22 cellular contexts compared by ENCODE assay signal in the genomic region with DNA sequence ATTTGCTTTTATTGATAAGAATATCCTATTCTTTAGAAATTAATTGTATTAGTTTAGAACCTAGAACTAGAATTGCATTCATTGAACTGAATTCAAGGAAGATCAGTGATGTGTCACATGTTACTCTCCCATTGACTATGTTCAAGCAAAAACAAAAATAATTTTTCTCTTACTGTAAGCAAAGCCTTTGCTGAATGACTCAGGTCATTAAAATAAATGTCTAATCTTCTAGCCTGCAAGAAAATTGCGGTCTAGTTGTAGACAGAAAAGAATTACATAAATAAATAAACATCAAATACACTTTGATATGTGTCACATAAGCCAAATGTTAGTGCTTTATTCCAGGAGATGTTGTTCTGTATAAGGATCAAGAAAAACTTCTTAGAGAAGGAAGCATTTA.
DNase-seq lines count a peak whose midpoint lies in the region; ATAC-seq and TF ChIP-seq lines count a peak whose summit lies in the region.
"Had no signal": no experiment of that assay in that cellular context is flagged by ENCODE, and none has a peak within 500 bp of the region (broad histone marks: within the 10 kb centered on the region; RNA-seq: fewer than 3 reads in every experiment).

No MANE protein-coding gene starts in this region.

- H3F3A ChIP-seq in GM23248 (ENCODE audit: insufficient read depth), result no peaks in the 10 kb centered on the region

- H2AFZ ChIP-seq in GM23248, result no peak overlapping the region
- H2AFZ ChIP-seq: hepatocyte had no signal

- H3K79me2 ChIP-seq in GM23248 (ENCODE audit: insufficient read depth), result no peaks in the 10 kb centered on the region
- H3K79me2 ChIP-seq: hepatocyte had no signal

- H3K36me3 Mint-ChIP-seq in activated T-helper 1 cell treated with anti-CD3 and anti-CD28 coated beads, Interleukin-12 subunit alpha, Interleukin-12 subunit beta, Interleukin-2, Interleukin-4 antibody, amounts not matched to agents 30 ng/mL and 10 ng/mL and 1 ng/mL, durations not matched to agents 14 hours and 24 hours and 36 hours (ENCODE audit: low read depth), result no peaks in the 10 kb centered on the region

- no peak overlapping the region for H3K4me2 ChIP-seq in GM23248 (ENCODE audit: unreplicated experiment)
- H3K4me2 ChIP-seq: hepatocyte had no signal

- H3K4me3 ChIP-seq in GM23248, result no peak overlapping the region
- H3K4me3 ChIP-seq in fibroblast of mammary gland (ENCODE audit: control insufficient read depth, low read depth, low read length), result no peak overlapping the region
- H3K4me3 ChIP-seq in retinal pigment epithelial cell (ENCODE audit: low read length), result no peak overlapping the region
- H3K4me3 ChIP-seq: hepatocyte, lung, pancreas, sigmoid colon, transverse colon had no signal

- H4K20me1 ChIP-seq in GM23248 (ENCODE audit: insufficient read depth), result no peaks in the 10 kb centered on the region

- H3K36me3 ChIP-seq in GM23248 (ENCODE audit: low read depth), result no peaks in the 10 kb centered on the region
- H3K36me3 ChIP-seq: pancreas, sigmoid colon, transverse colon had no signal

- WGBS in GM23248 (ENCODE audit: low coverage in 1 of 2, low lambda C conversion rate in 2 of 2, missing lambda C conversion rate in 2 of 2), 2 experiments, result 0% methylated on average over 1 of the region's 1 CpG

- no peaks in the 10 kb centered on the region for H3K27me3 ChIP-seq in GM23248 (replicated peaks; ENCODE audit: insufficient read depth)
- H3K27me3 ChIP-seq: hepatocyte, pancreas, sigmoid colon, transverse colon had no signal

- no peak overlapping the region for H3K4me3 Mint-ChIP-seq in activated T-helper 1 cell treated with anti-CD3 and anti-CD28 coated beads, Interleukin-12 subunit alpha, Interleukin-12 subunit beta, Interleukin-2, Interleukin-4 antibody, amounts not matched to agents 30 ng/mL and 10 ng/mL and 1 ng/mL, durations not matched to agents 14 hours and 24 hours and 36 hours
- H3K4me3 Mint-ChIP-seq: B cell had no signal

- DNase-seq in GM23248 (peak; percentile 36), SW480 (ENCODE audit: low spot score) (peak; percentile 11), fibroblast of mammary gland (ENCODE audit: low read depth) (peak; percentile 63), retinal pigment epithelial cell (ENCODE audit: low read depth) (peak; percentile 72), NCI-H524 treated with DMSO at 0.1 percent for 48 hours (lab: John Stamatoyannopoulos, UW) (no peak), substantia nigra (lab: John Stamatoyannopoulos, UW) (no peak)
- DNase-seq in activated T-helper 1 cell treated with anti-CD3 and anti-CD28 coated beads, Interleukin-12 subunit alpha, Interleukin-12 subunit beta, Interleukin-2, Interleukin-4 antibody, amounts not matched to agents 30 ng/mL and 10 ng/mL and 1 ng/mL, durations not matched to agents 14 hours and 24 hours and 36 hours (ENCODE audit: low spot score), result no peak
- DNase-seq: activated CD4-positive, alpha-beta T cell treated with anti-CD3 and anti-CD28 coated beads for 4 hours; caudate nucleus; islet precursor cell; KBM-7; NCI-H2029; pancreas; sigmoid colon; stimulated activated naive CD4-positive, alpha-beta T cell treated with Interleukin-2 at 50 U/mL for 16 hours; transverse colon had no signal

- H3K9ac ChIP-seq in GM23248, result no peak overlapping the region

- intact Hi-C loops in activated T-helper 1 cell treated with anti-CD3 and anti-CD28 coated beads, Interleukin-12 subunit alpha, Interleukin-12 subunit beta, Interleukin-2, Interleukin-4 antibody, amounts not matched to agents 30 ng/mL and 10 ng/mL and 1 ng/mL, durations not matched to agents 14 hours and 24 hours and 36 hours (cut with micrococcal nuclease), result no loop called here

- H3K27ac Mint-ChIP-seq in activated T-helper 1 cell treated with anti-CD3 and anti-CD28 coated beads, Interleukin-12 subunit alpha, Interleukin-12 subunit beta, Interleukin-2, Interleukin-4 antibody, amounts not matched to agents 30 ng/mL and 10 ng/mL and 1 ng/mL, durations not matched to agents 14 hours and 24 hours and 36 hours, result no peak overlapping the region
- H3K27ac Mint-ChIP-seq: activated T-helper 2 cell treated with anti-CD3 and anti-CD28 coated beads, Interferon-gamma antibody, Interleukin-2, Interleukin-4, amounts not matched to agents 10 μg/mL and 5 μg/mL and 100 μg/mL, durations not matched to agents 14 hours and 24 hours and 36 hours; B cell had no signal

- no peaks in the 10 kb centered on the region for H3K27me3 Mint-ChIP-seq in activated T-helper 1 cell treated with anti-CD3 and anti-CD28 coated beads, Interleukin-12 subunit alpha, Interleukin-12 subunit beta, Interleukin-2, Interleukin-4 antibody, amounts not matched to agents 30 ng/mL and 10 ng/mL and 1 ng/mL, durations not matched to agents 14 hours and 24 hours and 36 hours (ENCODE audit: insufficient read depth)
- H3K27me3 Mint-ChIP-seq: B cell had no signal

- H3K9me2 ChIP-seq in GM23248 (ENCODE audit: insufficient read depth), result no peaks in the 10 kb centered on the region

- no peaks in the 10 kb centered on the region for H3K4me1 ChIP-seq in GM23248 (ENCODE audit: insufficient read depth)
- H3K4me1 ChIP-seq: pancreas, sigmoid colon, transverse colon had no signal

- in situ Hi-C loops in GM23248 (cut with MboI), result no loop called here

- no peak for TF ChIP-seq CTCF in fibroblast of mammary gland (conservative IDR thresholded peaks at IDR 0.05; ENCODE audit: control insufficient read depth, insufficient read depth, low read depth, low read length)
- TF ChIP-seq CTCF in retinal pigment epithelial cell (conservative IDR thresholded peaks at IDR 0.05; ENCODE audit: low read depth, low read length), result no peak

- H3K4me1 Mint-ChIP-seq in activated T-helper 1 cell treated with anti-CD3 and anti-CD28 coated beads, Interleukin-12 subunit alpha, Interleukin-12 subunit beta, Interleukin-2, Interleukin-4 antibody, amounts not matched to agents 30 ng/mL and 10 ng/mL and 1 ng/mL, durations not matched to agents 14 hours and 24 hours and 36 hours (ENCODE audit: low read depth), result no peaks in the 10 kb centered on the region
- H3K4me1 Mint-ChIP-seq: B cell had no signal

- ATAC-seq in HG03354 (IDR thresholded peaks at IDR 0.05; ENCODE audit: poor library complexity, severe bottlenecking, unreplicated experiment), result no peak
- ATAC-seq: esophagus mucosa, pancreas had no signal

- no peak overlapping the region for H3K27ac ChIP-seq in GM23248
- H3K27ac ChIP-seq in substantia nigra (ENCODE audit: low read depth, low read length, poor library complexity, severe bottlenecking), result no peak overlapping the region
- H3K27ac ChIP-seq: hepatocyte, pancreas, sigmoid colon, transverse colon had no signal

- H3K9me3 Mint-ChIP-seq in activated T-helper 1 cell treated with anti-CD3 and anti-CD28 coated beads, Interleukin-12 subunit alpha, Interleukin-12 subunit beta, Interleukin-2, Interleukin-4 antibody, amounts not matched to agents 30 ng/mL and 10 ng/mL and 1 ng/mL, durations not matched to agents 14 hours and 24 hours and 36 hours, result no peaks in the 10 kb centered on the region
- H3K9me3 Mint-ChIP-seq: activated T-helper 2 cell treated with anti-CD3 and anti-CD28 coated beads, Interferon-gamma antibody, Interleukin-2, Interleukin-4, amounts not matched to agents 10 μg/mL and 5 μg/mL and 100 μg/mL, durations not matched to agents 14 hours and 24 hours and 36 hours had no signal

- no peaks in the 10 kb centered on the region for H3K9me3 ChIP-seq in GM23248 (ENCODE audit: low read depth)
- H3K9me3 ChIP-seq: pancreas, sigmoid colon, transverse colon had no signal

Comparison
In these comparisons a context has a peak if more than half of its experiments do, and no peak if none do; other contexts are left out.
1. DNase-seq: peak in GM23248 (single experiment), SW480 (single experiment), fibroblast of mammary gland (single experiment) and retinal pigment epithelial cell (single experiment); none in NCI-H524 treated with DMSO at 0.1 percent for 48 hours (single experiment), substantia nigra (0 of 49) and activated T-helper 1 cell treated with anti-CD3 and anti-CD28 coated beads, Interleukin-12 subunit alpha, Interleukin-12 subunit beta, Interleukin-2, Interleukin-4 antibody, amounts not matched to agents 30 ng/mL and 10 ng/mL and 1 ng/mL, durations not matched to agents 14 hours and 24 hours and 36 hours (single experiment).